ENCODE assay signal across 8 cellular contexts in the genomic region with DNA sequence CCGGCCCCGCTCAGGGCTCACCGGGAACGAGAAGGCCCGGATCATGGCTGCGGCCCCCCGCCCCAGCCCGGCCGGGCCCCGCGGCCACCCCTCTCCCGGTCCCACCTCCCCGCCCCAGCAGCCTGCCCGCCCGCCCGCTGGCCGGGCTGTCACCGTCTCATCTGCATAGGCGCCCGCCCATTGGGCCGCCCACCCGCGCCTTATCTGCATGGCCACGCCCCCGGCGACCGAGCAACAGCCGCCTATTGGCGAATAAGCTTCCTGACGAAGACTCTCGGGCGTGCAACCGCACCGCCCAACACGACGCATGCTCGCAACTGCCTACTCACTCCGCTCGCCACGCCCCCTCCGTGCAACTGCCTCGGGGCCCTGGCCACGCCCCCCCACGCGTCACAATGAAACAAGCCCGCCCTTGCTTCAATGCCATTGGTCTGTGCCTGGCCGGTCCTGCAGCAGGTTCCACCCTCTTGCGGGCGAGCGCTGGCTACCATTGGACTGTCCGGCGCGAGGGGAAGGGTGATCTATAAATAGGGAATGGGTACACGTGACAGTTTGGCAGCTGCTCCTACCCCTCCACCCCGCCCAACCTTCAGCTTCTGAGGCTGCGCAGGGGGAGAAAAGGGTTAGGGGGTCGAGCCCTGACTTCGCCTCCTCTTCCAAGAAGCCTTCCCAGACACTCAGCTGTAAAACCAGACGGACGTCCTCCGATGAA. TPM values are rescaled to one million over a fixed set of nuclear protein-coding genes. Genes with fewer than 3 reads are reported as not detected.
DNase-seq lines count a peak whose midpoint lies in the region; ATAC-seq and TF ChIP-seq lines count a peak whose summit lies in the region.

A gene with protein sequence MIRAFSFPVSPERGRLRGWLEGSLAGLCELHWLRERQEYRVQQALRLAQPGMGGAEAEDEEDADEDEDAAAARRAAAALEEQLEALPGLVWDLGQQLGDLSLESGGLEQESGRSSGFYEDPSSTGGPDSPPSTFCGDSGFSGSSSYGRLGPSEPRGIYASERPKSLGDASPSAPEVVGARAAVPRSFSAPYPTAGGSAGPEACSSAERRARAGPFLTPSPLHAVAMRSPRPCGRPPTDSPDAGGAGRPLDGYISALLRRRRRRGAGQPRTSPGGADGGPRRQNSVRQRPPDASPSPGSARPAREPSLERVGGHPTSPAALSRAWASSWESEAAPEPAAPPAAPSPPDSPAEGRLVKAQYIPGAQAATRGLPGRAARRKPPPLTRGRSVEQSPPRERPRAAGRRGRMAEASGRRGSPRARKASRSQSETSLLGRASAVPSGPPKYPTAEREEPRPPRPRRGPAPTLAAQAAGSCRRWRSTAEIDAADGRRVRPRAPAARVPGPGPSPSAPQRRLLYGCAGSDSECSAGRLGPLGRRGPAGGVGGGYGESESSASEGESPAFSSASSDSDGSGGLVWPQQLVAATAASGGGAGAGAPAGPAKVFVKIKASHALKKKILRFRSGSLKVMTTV (minus strand): TSS at position 163 of the 712 bp plus-strand sequence. CDS start 118 bp downstream, at position 45.

- peak within 1 kb of the TSS; percentile 44 for H3K27ac ChIP-seq in CD4-positive, alpha-beta memory T cell (ENCODE audit: low read depth, low read length)
- peak within 1 kb of the TSS; percentile 55 for H3K27ac ChIP-seq in lower lobe of right lung

- H3K27me3 ChIP-seq in CD4-positive, alpha-beta memory T cell (ENCODE audit: insufficient read depth, low read length), result peaks cover 18% of the 10 kb centered on the region
- peaks cover 28% of the 10 kb centered on the region for H3K27me3 ChIP-seq in lower lobe of right lung (ENCODE audit: low read depth)

- intact Hi-C loops in CD4-positive, alpha-beta memory T cell (cut with micrococcal nuclease), result loop anchor here (1.0 to 2.0 kb wide), 2 partner anchors 27 to 54 kb away; no protein-coding TSS in a partner anchor
- intact Hi-C loops in lower lobe of right lung (cut with DNase I), result loop anchor here (10.0 kb wide), 1 partner anchor 56 kb away; a partner anchor contains a TSS

- peak; percentile 99 to 100 (median 99) for DNase-seq in CD4-positive, alpha-beta memory T cell
- DNase-seq in HS-5 (ENCODE audit: low read depth) (peak; percentile 94), NK-92 (lab: John Stamatoyannopoulos, UW; ENCODE audit: unreplicated experiment) (peak; percentile 93), lower lobe of right lung (peak; percentile 100)
- peak; percentile 99 to 100 for DNase-seq in activated CD8-positive, alpha-beta memory T cell treated with anti-CD3 and anti-CD28 coated beads for 4 hours (ENCODE audit: low read depth in 2 of 2)
- peak; percentile 99 for DNase-seq in effector CD8-positive, alpha-beta T cell (lab: John Stamatoyannopoulos, UW)
- peak; percentile 100 for DNase-seq in stimulated activated CD4-positive, alpha-beta T cell treated with anti-CD3 and anti-CD28 coated beads, Interleukin-4, amount 100 ng/mL, for 48 hours (ENCODE audit: low read depth in 2 of 2)

- CTCF ChIA-PET in CD4-positive, alpha-beta memory T cell (lab: Charles Lee; ENCODE audit: partially characterized antibody), result interaction anchor here (0.6 to 8.2 kb wide), 21 partner anchors 13 to 471 kb away, joined by 3 to 188 read pairs (median 5); a partner anchor contains a TSS

- no peaks in the 10 kb centered on the region for H3K36me3 Mint-ChIP-seq in CD4-positive, alpha-beta memory T cell

- TF ChIP-seq CTCF in lower lobe of right lung (IDR thresholded peaks at IDR 0.05), result peak; percentile 10

- H3K9me3 ChIP-seq in CD4-positive, alpha-beta memory T cell (ENCODE audit: control insufficient read depth in 1 of 2, low read length in 2 of 2), result no peaks in the 10 kb centered on the region
- no peaks in the 10 kb centered on the region for H3K9me3 ChIP-seq in lower lobe of right lung

- no peaks in the 10 kb centered on the region for H3K9me3 Mint-ChIP-seq in CD4-positive, alpha-beta memory T cell

- H3K27ac Mint-ChIP-seq in CD4-positive, alpha-beta memory T cell, result peak within 1 kb of the TSS; percentile 76 to 97 (median 91)

- ATAC-seq in GM21360 (IDR thresholded peaks at IDR 0.05; ENCODE audit: unreplicated experiment) (peak; percentile 86), lower lobe of right lung (peak; percentile 98)

- H3K4me1 ChIP-seq in CD4-positive, alpha-beta memory T cell (ENCODE audit: insufficient read depth, low read length), result peaks cover 27% of the 10 kb centered on the region
- peaks cover 26% of the 10 kb centered on the region for H3K4me1 ChIP-seq in lower lobe of right lung

- peak within 1 kb of the TSS; percentile 82 to 88 (median 84) for H3K4me3 Mint-ChIP-seq in CD4-positive, alpha-beta memory T cell

- peaks cover 10 to 31% (median 15%) of the 10 kb centered on the region in 4 donors for H3K4me1 Mint-ChIP-seq in CD4-positive, alpha-beta memory T cell

- H3K36me3 ChIP-seq in CD4-positive, alpha-beta memory T cell (ENCODE audit: insufficient read depth, low read length), result no peaks in the 10 kb centered on the region
- no peaks in the 10 kb centered on the region for H3K36me3 ChIP-seq in lower lobe of right lung

- H3K27me3 Mint-ChIP-seq in CD4-positive, alpha-beta memory T cell, result peaks cover 10 to 19% of the 10 kb centered on the region in 2 donors

- POLR2A ChIA-PET in CD4-positive, alpha-beta memory T cell (lab: Charles Lee; ENCODE audit: partially characterized antibody), result interaction anchor here (0.7 to 3.2 kb wide), 19 partner anchors 24 to 595 kb away, joined by 3 to 43 read pairs (median 4); a partner anchor contains a TSS

- H3K4me3 ChIP-seq in CD4-positive, alpha-beta memory T cell (ENCODE audit: low read length in 2 of 2), result peak within 1 kb of the TSS; percentile 48 to 64
- H3K4me3 ChIP-seq in lower lobe of right lung, result peak within 1 kb of the TSS; percentile 65

RNA-seq across cellular contexts. Expression of the gene that starts here (rescaled TPM):
- total RNA-seq in CD4-positive, alpha-beta memory T cell, result not detected
- not detected for polyA plus RNA-seq in CD4-positive, alpha-beta memory T cell
- 4.9 TPM for total RNA-seq in lower lobe of right lung

Comparison
In these comparisons a context has a peak if more than half of its experiments do, and no peak if none do; other contexts are left out.
1. Peak in every context shown above with its lines: DNase-seq, ATAC-seq, H3K4me3 ChIP-seq and H3K27ac ChIP-seq.
2. Peak in DNase-seq, H3K4me3 ChIP-seq and H3K27ac ChIP-seq in CD4-positive, alpha-beta memory T cell; RNA of the gene not detected or under 1 TPM.